In the genomic region with DNA sequence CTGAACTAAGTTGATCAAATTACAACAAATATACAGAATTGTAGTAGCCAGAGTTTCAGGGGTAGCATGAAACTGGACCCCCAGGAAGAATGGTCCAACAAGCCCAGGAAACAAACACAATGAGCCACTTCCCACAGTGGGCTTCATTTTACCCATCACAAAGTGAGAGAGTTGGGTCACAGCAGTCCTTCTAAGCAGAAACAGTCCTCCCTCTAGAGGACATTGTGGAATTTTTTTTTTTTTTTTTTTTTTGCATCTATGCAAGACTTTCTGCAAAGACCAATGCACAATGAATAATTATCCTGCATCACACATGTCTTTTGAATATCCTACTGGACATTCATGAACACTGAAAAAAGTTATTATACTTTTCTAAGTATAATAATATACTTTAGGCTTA, we compare ENCODE assay signal across 11 cellular contexts.
DNase-seq lines count a peak whose midpoint lies in the region; ATAC-seq and TF ChIP-seq lines count a peak whose summit lies in the region.
"Had no signal": no experiment of that assay in that cellular context is flagged by ENCODE, and none has a peak within 500 bp of the region (broad histone marks: within the 10 kb centered on the region; RNA-seq: fewer than 3 reads in every experiment).

No MANE protein-coding gene starts in this region.

- H2AFZ ChIP-seq in PC-3 (ENCODE audit: low read length), result no peak overlapping the region

- TF ChIP-seq CTCF in BE2C (IDR thresholded peaks at IDR 0.05; ENCODE audit: low read depth, low read length) (peak; percentile 29; the same call in 1 of the 2 replicates), GM12873 (IDR thresholded peaks at IDR 0.05; ENCODE audit: insufficient read depth, low read depth, low read length, missing control alignments) (peak; percentile 12), PC-3 (conservative IDR thresholded peaks at IDR 0.05; ENCODE audit: low read depth, low read length) (peak; percentile 51; the same call in 1 of the 2 replicates), fibroblast of the aortic adventitia (IDR thresholded peaks at IDR 0.05; ENCODE audit: insufficient read depth, low read length) (peak; percentile 19), omental fat pad (IDR thresholded peaks at IDR 0.05) (no peak)

- H3K9me2 ChIP-seq in PC-3 (replicated peaks; ENCODE audit: low read length), result no peaks in the 10 kb centered on the region

- H3K36me3 ChIP-seq in BE2C, result no peaks in the 10 kb centered on the region
- no peaks in the 10 kb centered on the region for H3K36me3 ChIP-seq in PC-3 (ENCODE audit: low read depth, low read length)

- no peak for DNase-seq in BE2C
- DNase-seq in PC-3, result peak; percentile 30
- no peak for DNase-seq in fibroblast of the aortic adventitia (ENCODE audit: low read depth)
- no peak for DNase-seq in activated effector memory CD4-positive, alpha-beta T cell treated with Interleukin-2 at 50 U/mL for 16 hours
- no peak for DNase-seq in midbrain (lab: John Stamatoyannopoulos, UW)
- no peak for DNase-seq in omental fat pad (ENCODE audit: low spot score)
- DNase-seq: activated CD4-positive, alpha-beta T cell treated with anti-CD3 and anti-CD28 coated beads, Interleukin-2, amount 50 U/mL, for 48 hours; EL; IMR-90 had no signal

- no peaks in the 10 kb centered on the region for H4K20me1 ChIP-seq in PC-3 (ENCODE audit: low read length)

- peaks cover 9% of the 10 kb centered on the region for H3K27me3 ChIP-seq in BE2C
- peaks cover 46% of the 10 kb centered on the region for H3K27me3 ChIP-seq in PC-3 (ENCODE audit: low read length)

- BruUV-seq in PC-3 (replicated peaks; lab: Mats Ljungman, UMichigan), result no TSS peak

- ATAC-seq in PC-3 (no peak), GM21529 (IDR thresholded peaks at IDR 0.05; ENCODE audit: unreplicated experiment) (no peak), omental fat pad (ENCODE audit: low FRiP score) (no peak)

- CTCF ChIA-PET in PC-3 (lab: Charles Lee), result no interaction called here

- no peak overlapping the region for H3K4me2 ChIP-seq in PC-3 (ENCODE audit: low read length)

- H3K4me1 ChIP-seq in BE2C, result no peaks in the 10 kb centered on the region
- no peaks in the 10 kb centered on the region for H3K4me1 ChIP-seq in PC-3 (ENCODE audit: insufficient read depth, low read length)

- H3K9ac ChIP-seq in PC-3 (ENCODE audit: low read length), result no peak overlapping the region

- no peaks in the 10 kb centered on the region for H3K9me3 ChIP-seq in BE2C
- H3K9me3 ChIP-seq in PC-3 (ENCODE audit: low read length), result no peaks in the 10 kb centered on the region

- H3K27ac ChIP-seq in PC-3 (ENCODE audit: low read length), result no peak overlapping the region

- intact Hi-C loops in PC-3 (cut with micrococcal nuclease), result no loop called here

- H3F3A ChIP-seq in PC-3 (ENCODE audit: low read length, unreplicated experiment), result no peaks in the 10 kb centered on the region

- H3K4me3 ChIP-seq in BE2C (ENCODE audit: low read depth, low read length) (no peak overlapping the region), PC-3 (ENCODE audit: low read length) (no peak overlapping the region), fibroblast of the aortic adventitia (ENCODE audit: low read depth, low read length) (no peak overlapping the region)

- POLR2A ChIA-PET in PC-3 (lab: Charles Lee; ENCODE audit: unreplicated experiment), result no interaction called here

- H3K79me2 ChIP-seq in PC-3 (ENCODE audit: low read length), result no peaks in the 10 kb centered on the region

Comparison
In these comparisons a context has a peak if more than half of its experiments do, and no peak if none do; other contexts are left out.
1. CTCF ChIP-seq: peak in BE2C (single experiment), GM12873 (single experiment), PC-3 (single experiment) and fibroblast of the aortic adventitia (single experiment); none in omental fat pad (0 of 3).